ENCODE assay signal across 18 cellular contexts in genomic region chr5:144742376-144742775, GRCh38.
"Had no signal": no experiment of that assay in that cellular context is flagged by ENCODE, and none has a peak within 500 bp of the region (broad histone marks: within the 10 kb centered on the region; RNA-seq: fewer than 3 reads in every experiment).

No MANE protein-coding gene starts in this region.

- DNase-seq: activated CD4-positive, alpha-beta T cell treated with anti-CD3 and anti-CD28 coated beads, Interleukin-2, amount 10 ng/mL, durations not matched to agents 7 days and 5 days; activated CD8-positive, alpha-beta memory T cell treated with anti-CD3 and anti-CD28 coated beads, Interleukin-2, amount 50 U/mL, for 48 hours; activated gamma-delta T cell; activated T-cell treated with anti-CD3 and anti-CD28 coated beads, Interleukin-2, amount 50 U/mL, for 72 hours; amygdala; body of pancreas; central memory CD4-positive, alpha-beta T cell; effector CD4-positive, alpha-beta T cell; esophagus squamous epithelium; foreskin keratinocyte; glutamatergic neuron; hypothalamus; stimulated activated CD4-positive, alpha-beta T cell treated with anti-CD3 and anti-CD28 coated beads, Interleukin-12 subunit alpha, Interleukin-12 subunit beta, amount 100 ng/mL, for 4 hours; stimulated activated CD4-positive, alpha-beta T cell treated with anti-CD3 and anti-CD28 coated beads, Interleukin-2, amount 100 ng/mL, for 24 hours; upper lobe of right lung had no signal

- H3K36me3 ChIP-seq: esophagus squamous epithelium, thoracic aorta, upper lobe of right lung had no signal

- H3K4me3 ChIP-seq: body of pancreas, coronary artery, esophagus squamous epithelium, thoracic aorta, upper lobe of right lung had no signal

- H3K27ac ChIP-seq: body of pancreas, coronary artery, esophagus squamous epithelium, foreskin keratinocyte, parathyroid adenoma, thoracic aorta, upper lobe of right lung had no signal

- H3K79me2 ChIP-seq: parathyroid adenoma had no signal

- H3K27me3 ChIP-seq: body of pancreas, esophagus squamous epithelium, foreskin keratinocyte, upper lobe of right lung had no signal

- H2AFZ ChIP-seq: parathyroid adenoma had no signal

- H3K4me1 ChIP-seq: body of pancreas, esophagus squamous epithelium, foreskin keratinocyte, parathyroid adenoma, upper lobe of right lung had no signal

- H3K9me3 ChIP-seq: thoracic aorta, upper lobe of right lung had no signal
